In the genomic region with DNA sequence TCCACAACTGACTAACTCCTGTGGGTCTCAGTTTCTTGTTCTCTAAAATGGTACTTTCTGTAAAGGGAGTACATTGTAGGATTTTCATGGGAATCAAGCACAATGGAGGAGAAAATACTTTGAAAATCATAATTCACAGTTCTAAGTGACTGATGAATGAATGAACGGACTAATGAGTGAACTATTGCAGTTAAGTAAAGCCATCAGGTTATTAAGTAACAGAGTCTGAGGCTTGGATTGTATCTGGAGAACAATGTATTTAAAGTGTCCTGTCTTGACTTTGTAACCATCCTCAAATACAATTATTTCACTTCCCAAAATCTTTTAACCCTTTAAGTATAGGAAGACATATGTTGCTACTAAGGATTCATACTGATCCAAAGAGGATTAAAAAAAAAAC, we compare ENCODE assay signal across 32 cellular contexts. TPM values are rescaled to one million over a fixed set of nuclear protein-coding genes. Genes with fewer than 3 reads are reported as not detected.
"Had no signal": no experiment of that assay in that cellular context is flagged by ENCODE, and none has a peak within 500 bp of the region (broad histone marks: within the 10 kb centered on the region; RNA-seq: fewer than 3 reads in every experiment).

No MANE protein-coding gene starts in this region.

- H3K4me2 ChIP-seq: SK-N-SH had no signal

- H3K9me2 ChIP-seq: SK-N-SH had no signal

- H3K4me3 ChIP-seq: breast epithelium, SJCRH30 had no signal

- H3K27ac ChIP-seq: breast epithelium, RWPE1, SJCRH30, VCaP had no signal

- H3K9me3 ChIP-seq: breast epithelium, SJCRH30, SK-N-SH had no signal

- ATAC-seq: activated CD4-positive, alpha-beta T cell treated with anti-CD3 and anti-CD28 coated beads for 36 hours; activated T-helper 17 cell treated with anti-CD3 and anti-CD28 coated beads, Interleukin-2, amount 50 U/mL, for 72 hours; Panc1 had no signal

- H3K27me3 ChIP-seq: breast epithelium, SJCRH30 had no signal

- H3K9ac ChIP-seq: SK-N-SH had no signal

- DNase-seq: activated CD4-positive, alpha-beta memory T cell treated with anti-CD3 and anti-CD28 coated beads, Interleukin-2, amount 10 ng/mL, durations not matched to agents 7 days and 5 days; activated CD4-positive, alpha-beta T cell treated with anti-CD3 and anti-CD28 coated beads for 36 hours; activated CD4-positive, alpha-beta T cell treated with anti-CD3 and anti-CD28 coated beads, Interleukin-2, amount 50 U/mL, for 1 hour; activated gamma-delta T cell treated with Interleukin-2 at 50 U/mL for 16 hours; activated naive CD4-positive, alpha-beta T cell treated with anti-CD3 and anti-CD28 coated beads, Interleukin-2, amount 10 ng/mL, durations not matched to agents 7 days and 5 days; activated naive CD8-positive, alpha-beta T cell treated with anti-CD3 and anti-CD28 coated beads for 36 hours; activated T-cell treated with anti-CD3 and anti-CD28 coated beads for 4 hours; activated T-cell treated with anti-CD3 and anti-CD28 coated beads, Interleukin-2, amount 50 U/mL, for 48 hours; caudate nucleus; NCI-H1092; NCI-H1417; NCI-H1930; NCI-H345; NCI-H510A; NCI-H526 treated with DMSO at 0.1 percent for 48 hours; NCI-H82; OCI-M1; Right ventricle myocardium superior; SJCRH30; SK-N-SH; T-helper 1 cell had no signal

- H3K4me1 ChIP-seq: SJCRH30 had no signal

- H3K36me3 ChIP-seq: breast epithelium, SJCRH30 had no signal

RNA-seq across cellular contexts. Expression of a gene that starts 56.0 kb away (rescaled TPM):
- total RNA-seq: activated CD4-positive, alpha-beta memory T cell treated with anti-CD3 and anti-CD28 coated beads, Interleukin-2, amount 10 ng/mL, durations not matched to agents 7 days and 5 days; activated CD4-positive, alpha-beta T cell treated with anti-CD3 and anti-CD28 coated beads for 36 hours; activated CD8-positive, alpha-beta memory T cell treated with anti-CD3 and anti-CD28 coated beads for 36 hours; activated naive CD8-positive, alpha-beta T cell treated with anti-CD3 and anti-CD28 coated beads for 36 hours; activated T-helper 17 cell treated with anti-CD3 and anti-CD28 coated beads, Interleukin-2, amount 50 U/mL, for 72 hours; breast epithelium; cerebellum; LHCN-M2; M059J; Right ventricle myocardium superior; SJCRH30; T-helper 2 cell treated with Interferon-gamma antibody and Interleukin-4, amounts not matched to agents 100 ng/mL and 5 ng/mL, for 36 hours had no signal
- polyA plus RNA-seq: adipose tissue had no signal
